ENCODE assay signal across 12 cellular contexts in genomic region chr7:94178247-94178646, GRCh38.
DNase-seq lines count a peak whose midpoint lies in the region; ATAC-seq, FAIRE-seq and TF ChIP-seq lines count a peak whose summit lies in the region.
"Had no signal": no experiment of that assay in that cellular context is flagged by ENCODE, and none has a peak within 500 bp of the region (broad histone marks: within the 10 kb centered on the region; RNA-seq: fewer than 3 reads in every experiment).

No MANE protein-coding gene starts in this region.

- H3K27me3 ChIP-seq in KMS-11 (ENCODE audit: insufficient read depth, low read depth), result no peaks in the 10 kb centered on the region

- no peak overlapping the region for H3K4me3 ChIP-seq in KMS-11 (IDR thresholded peaks at IDR 0.05; ENCODE audit: insufficient read depth, low read depth, low read length)
- H3K4me3 ChIP-seq: prostate gland had no signal

- H3K27ac ChIP-seq in KMS-11, result no peak overlapping the region
- H3K27ac ChIP-seq: prostate gland had no signal

- H3K79me2 ChIP-seq in KMS-11 (ENCODE audit: insufficient read depth, low read depth), result no peaks in the 10 kb centered on the region

- peaks cover 16% of the 10 kb centered on the region for H3K4me1 ChIP-seq in KMS-11 (ENCODE audit: low read depth, poor library complexity, severe bottlenecking)
- H3K4me1 ChIP-seq: prostate gland had no signal

- no peak overlapping the region for H2AFZ ChIP-seq in KMS-11 (ENCODE audit: low read depth)

- FAIRE-seq in GM18507 (lab: Jason Lieb, UNC), result peak; percentile 94

- no peaks in the 10 kb centered on the region for H4K20me1 ChIP-seq in KMS-11 (ENCODE audit: insufficient read depth)

- peak; percentile 95 for ATAC-seq in GM19463 (IDR thresholded peaks at IDR 0.05; ENCODE audit: unreplicated experiment)
- peak; percentile 93 for ATAC-seq in HG02943 (IDR thresholded peaks at IDR 0.05; ENCODE audit: low read depth, unreplicated experiment)
- ATAC-seq: CD8-positive, alpha-beta T cell; left lobe of liver had no signal

- H3K36me3 ChIP-seq in KMS-11 (ENCODE audit: insufficient read depth), result no peaks in the 10 kb centered on the region
- H3K36me3 ChIP-seq: prostate gland had no signal

- intact Hi-C loops in posterior cingulate gyrus (cut with DNase I), result no loop called here

- no peak for TF ChIP-seq CTCF in KMS-11 (conservative IDR thresholded peaks at IDR 0.05; ENCODE audit: low read depth, low read length)

- DNase-seq in GM18507 (ENCODE audit: extremely low spot score, insufficient read length, low read depth), result peak; percentile 18
- no peak for DNase-seq in hepatic stellate cell (ENCODE audit: low spot score)
- DNase-seq in DMS 273 treated with DMSO at 0.1 percent for 48 hours (lab: John Stamatoyannopoulos, UW), result no peak
- DNase-seq in DMS114 treated with DMSO at 0.1 percent for 48 hours (lab: John Stamatoyannopoulos, UW; ENCODE audit: unreplicated experiment), result no peak
- DNase-seq in posterior cingulate gyrus, result no peak
- DNase-seq: CD8-positive, alpha-beta T cell; Kasumi-1 had no signal

- peak overlapping the region; percentile 22; the same call in 1 of the 2 replicates for H3K4me2 ChIP-seq in KMS-11

- H3K9ac ChIP-seq in KMS-11, result no peak overlapping the region
